10 cellular contexts compared by ENCODE assay signal in genomic region chr12:101414533-101415119, GRCh38. TPM values are rescaled to one million over a fixed set of nuclear protein-coding genes. Genes with fewer than 3 reads are reported as not detected.
DNase-seq lines count a peak whose midpoint lies in the region; ATAC-seq and TF ChIP-seq lines count a peak whose summit lies in the region.
"Had no signal": no experiment of that assay in that cellular context is flagged by ENCODE, and none has a peak within 500 bp of the region (broad histone marks: within the 10 kb centered on the region; RNA-seq: fewer than 3 reads in every experiment).

No MANE protein-coding gene starts in this region.

- H3K4me3 Mint-ChIP-seq in activated CD8-positive, alpha-beta T cell treated with anti-CD3 and anti-CD28 coated beads for 36 hours, result no peak overlapping the region
- H3K4me3 Mint-ChIP-seq: activated naive CD8-positive, alpha-beta T cell treated with anti-CD3 and anti-CD28 coated beads, Interleukin-2, amount 10 ng/mL, durations not matched to agents 7 days and 5 days; CD8-positive, alpha-beta memory T cell had no signal

- H3K4me3 ChIP-seq in HCT116 (replicated peaks in 1 of 2; ENCODE audit: low read depth in 1 of 2, low read length in 2 of 2), result no peak overlapping the region
- no peak overlapping the region for H3K4me3 ChIP-seq in spleen

- peaks cover 2% of the 10 kb centered on the region for H3K4me1 Mint-ChIP-seq in activated CD8-positive, alpha-beta T cell treated with anti-CD3 and anti-CD28 coated beads for 36 hours (ENCODE audit: low read depth)
- H3K4me1 Mint-ChIP-seq: activated naive CD8-positive, alpha-beta T cell treated with anti-CD3 and anti-CD28 coated beads, Interleukin-2, amount 10 ng/mL, durations not matched to agents 7 days and 5 days; CD8-positive, alpha-beta memory T cell had no signal

- peak; percentile 77 for ATAC-seq in HCT116
- ATAC-seq in activated CD8-positive, alpha-beta T cell treated with anti-CD3 and anti-CD28 coated beads for 36 hours, result no peak

- H3K9me2 ChIP-seq in HCT116 (ENCODE audit: insufficient read depth), result no peaks in the 10 kb centered on the region

- H3K9ac ChIP-seq in HCT116 (ENCODE audit: low read length), result no peak overlapping the region

- H3K36me3 ChIP-seq in HCT116 (ENCODE audit: control insufficient read depth in 1 of 2, insufficient read depth in 2 of 2, low read length in 2 of 2) (no peaks in the 10 kb centered on the region), spleen (no peaks in the 10 kb centered on the region)

- no peaks in the 10 kb centered on the region for H4K20me1 ChIP-seq in HCT116 (ENCODE audit: insufficient read depth)

- no peak overlapping the region for H3K27ac ChIP-seq in HCT116 (ENCODE audit: low read depth, low read length)
- H3K27ac ChIP-seq in spleen, result no peak overlapping the region

- no peak overlapping the region for H3K27ac Mint-ChIP-seq in activated CD8-positive, alpha-beta T cell treated with anti-CD3 and anti-CD28 coated beads for 36 hours
- H3K27ac Mint-ChIP-seq: activated naive CD8-positive, alpha-beta T cell treated with anti-CD3 and anti-CD28 coated beads, Interleukin-2, amount 10 ng/mL, durations not matched to agents 7 days and 5 days had no signal

- intact Hi-C loops in HCT116 (cut with micrococcal nuclease) (loop anchor here (1.0 to 10.0 kb wide), 6 partner anchors 345 to 1460 kb away; partner anchors contain the start of gene GNPTAB), spleen (cut with DNase I; ENCODE audit: low total_unique reads) (loop anchor here (5.0 to 10.0 kb wide), 2 partner anchors 350 to 423 kb away; no protein-coding TSS in a partner anchor)
- intact Hi-C loops in activated CD8-positive, alpha-beta T cell treated with anti-CD3 and anti-CD28 coated beads for 36 hours (cut with micrococcal nuclease), result loop anchor here (10.0 kb wide), 2 partner anchors 340 to 420 kb away; partner anchors contain the start of gene GNPTAB

- BruUV-seq in HCT116 (replicated peaks; lab: Mats Ljungman, UMichigan), result no TSS peak

- CTCF ChIA-PET in HCT116 (lab: Charles Lee), result interaction anchor here (0.8 to 1.2 kb wide), 7 partner anchors 341 to 425 kb away, joined by 3 to 11 read pairs (median 4); no protein-coding TSS in a partner anchor
- CTCF ChIA-PET in activated CD8-positive, alpha-beta T cell treated with anti-CD3 and anti-CD28 coated beads for 36 hours (lab: Charles Lee), result interaction anchor here (0.6 to 1.1 kb wide), 25 partner anchors 8 to 425 kb away, joined by 3 to 12 read pairs (median 3); partner anchors contain the start of gene GNPTAB

- TF ChIP-seq POLR2A in HCT116 (IDR thresholded peaks at IDR 0.05; ENCODE audit: borderline replicate concordance, extremely low read depth, insufficient read depth, insufficient read length), result no peak
- TF ChIP-seq POLR2A in spleen (IDR thresholded peaks at IDR 0.05), result no peak

- H3K79me2 ChIP-seq in HCT116 (ENCODE audit: insufficient read depth, low read length), result no peaks in the 10 kb centered on the region

- DNase-seq in NOMO-1 (lab: John Stamatoyannopoulos, UW; ENCODE audit: unreplicated experiment in 2 of 2) (peak; percentile 2 to 64), NOMO-1 treated with dmso at 0.1 percent for 144 hours (lab: John Stamatoyannopoulos, UW; ENCODE audit: unreplicated experiment) (no peak), HCT116 (ENCODE audit: low read depth, low spot score) (peak; percentile 73), NCI-H2196 (lab: John Stamatoyannopoulos, UW; ENCODE audit: unreplicated experiment) (peak; percentile 76), hepatic stellate cell (ENCODE audit: low spot score) (peak; percentile 32), spleen (no peak)
- peak; percentile 35 for DNase-seq in activated CD8-positive, alpha-beta T cell treated with anti-CD3 and anti-CD28 coated beads for 36 hours
- DNase-seq in stimulated activated CD4-positive, alpha-beta T cell treated with anti-CD3 and anti-CD28 coated beads, Interleukin-2, amount 100 ng/mL, for 48 hours, result no peak
- DNase-seq: activated naive CD8-positive, alpha-beta T cell treated with anti-CD3 and anti-CD28 coated beads, Interleukin-2, amount 10 ng/mL, durations not matched to agents 7 days and 5 days had no signal

- H3K4me2 ChIP-seq in HCT116 (ENCODE audit: low read length), result no peak overlapping the region

- H3K4me1 ChIP-seq in HCT116 (ENCODE audit: control insufficient read depth in 1 of 2, insufficient read depth in 2 of 2, low read length in 2 of 2) (peaks cover 15 to 20% of the 10 kb centered on the region in 2 experiments), spleen (peaks cover 0 to 4% (median 0%) of the 10 kb centered on the region in 6 donors)

- TF ChIP-seq CTCF in HCT116 (IDR thresholded peaks at IDR 0.05 in 2 of 3, conservative IDR thresholded peaks at IDR 0.05 in 1 of 3; ENCODE audit: borderline replicate concordance in 1 of 3, insufficient read depth in 1 of 3, low read depth in 2 of 3, low read length in 2 of 3), result peak; percentile 54 to 80 (median 71)
- TF ChIP-seq CTCF in activated CD8-positive, alpha-beta T cell treated with anti-CD3 and anti-CD28 coated beads for 36 hours (IDR thresholded peaks at IDR 0.05), result peak; percentile 82
- TF ChIP-seq CTCF in spleen (IDR thresholded peaks at IDR 0.05 in 8 of 11, conservative IDR thresholded peaks at IDR 0.05 in 3 of 11), result peak in 9 of 11 experiments; percentile 27 to 64 (median 53)

- H2AFZ ChIP-seq in HCT116 (ENCODE audit: low read depth, low read length, poor library complexity, severe bottlenecking), result peak overlapping the region; percentile 72

- RAD21 ChIA-PET in HCT116 (lab: Charles Lee; ENCODE audit: low non-redundant PET in 1 of 2, low total read pairs in 2 of 2, uncharacterized antibody in 2 of 2, unreplicated experiment in 2 of 2), result interaction anchor here in 1 of 2 experiments (0.9 kb wide), 1 partner anchor 426 kb away, joined by 3 read pairs; no protein-coding TSS in a partner anchor

- H3K36me3 Mint-ChIP-seq in activated CD8-positive, alpha-beta T cell treated with anti-CD3 and anti-CD28 coated beads for 36 hours (ENCODE audit: low read depth), result no peaks in the 10 kb centered on the region
- H3K36me3 Mint-ChIP-seq: activated naive CD8-positive, alpha-beta T cell treated with anti-CD3 and anti-CD28 coated beads, Interleukin-2, amount 10 ng/mL, durations not matched to agents 7 days and 5 days; CD8-positive, alpha-beta memory T cell had no signal

- peak; percentile 91 for TF ChIP-seq RAD21 in HCT116 (IDR thresholded peaks at IDR 0.05; ENCODE audit: low read depth)

- H3K27me3 ChIP-seq in HCT116 (ENCODE audit: insufficient read depth, low read length) (no peaks in the 10 kb centered on the region), spleen (replicated peaks in 1 of 7) (no peaks in the 10 kb centered on the region)

- WGBS in spleen, 5 donors, result 1 to 5% (median 3%) methylated on average over 2 of the region's 2 CpGs

- peaks cover 8% of the 10 kb centered on the region for H3K27me3 Mint-ChIP-seq in activated CD8-positive, alpha-beta T cell treated with anti-CD3 and anti-CD28 coated beads for 36 hours

- H3K9me3 ChIP-seq in HCT116 (ENCODE audit: control insufficient read depth in 1 of 2, insufficient read depth in 1 of 2, low read depth in 1 of 2, low read length in 2 of 2), result no peaks in the 10 kb centered on the region
- no peaks in the 10 kb centered on the region for H3K9me3 ChIP-seq in spleen

- H3K9me3 Mint-ChIP-seq in activated CD8-positive, alpha-beta T cell treated with anti-CD3 and anti-CD28 coated beads for 36 hours, result no peaks in the 10 kb centered on the region
- H3K9me3 Mint-ChIP-seq: activated naive CD8-positive, alpha-beta T cell treated with anti-CD3 and anti-CD28 coated beads, Interleukin-2, amount 10 ng/mL, durations not matched to agents 7 days and 5 days; CD8-positive, alpha-beta memory T cell had no signal

- POLR2A ChIA-PET in HCT116 (lab: Charles Lee), result no interaction called here
- POLR2A ChIA-PET in activated CD8-positive, alpha-beta T cell treated with anti-CD3 and anti-CD28 coated beads for 36 hours (lab: Charles Lee), result no interaction called here

TF ChIP-seq in HCT116, 20 proteins besides CTCF, POLR2A, EP300 and RAD21 (continues in another document):
- TF ChIP-seq ELF1 (IDR thresholded peaks at IDR 0.05; ENCODE audit: borderline replicate concordance, low read depth) (no peak), CBX3 (IDR thresholded peaks at IDR 0.05; ENCODE audit: low read depth) (no peak), ZNF274 (IDR thresholded peaks at IDR 0.05; ENCODE audit: low read depth, low read length) (no peak), MAX (IDR thresholded peaks at IDR 0.05) (no peak), CEBPB (IDR thresholded peaks at IDR 0.05; ENCODE audit: low read depth) (no peak), FOSL1 (IDR thresholded peaks at IDR 0.05; ENCODE audit: low read depth) (no peak)
- TF ChIP-seq, protein P1, sequence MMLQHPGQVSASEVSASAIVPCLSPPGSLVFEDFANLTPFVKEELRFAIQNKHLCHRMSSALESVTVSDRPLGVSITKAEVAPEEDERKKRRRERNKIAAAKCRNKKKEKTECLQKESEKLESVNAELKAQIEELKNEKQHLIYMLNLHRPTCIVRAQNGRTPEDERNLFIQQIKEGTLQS (IDR thresholded peaks at IDR 0.05), result no peak

RNA-seq across cellular contexts. Expression of gene ARL1, which starts 7.1 kb away (rescaled TPM):
- 76.0 TPM for total RNA-seq in HCT116 (2021; ENCODE audit: unreplicated experiment)
- polyA plus RNA-seq in HCT116 (2012), result 56.8 and 58.8 TPM in 2 replicates
- total RNA-seq in activated CD8-positive, alpha-beta T cell treated with anti-CD3 and anti-CD28 coated beads for 36 hours, result 10 to 100 TPM; 52.5 to 58.6 TPM
- total RNA-seq in spleen, result 10 to 100 TPM; 37.1 to 64.9 (median 46.2) TPM
- polyA plus RNA-seq in spleen, result 10 to 100 TPM; 12.3 to 20.0 (median 19.6) TPM

Comparison
In these comparisons a context has a peak if more than half of its experiments do, and no peak if none do; other contexts are left out.
1. DNase-seq: peak in NOMO-1 (2 of 2), HCT116 (single experiment), NCI-H2196 (single experiment), activated CD8-positive, alpha-beta T cell treated with anti-CD3 and anti-CD28 coated beads for 36 hours (single experiment) and hepatic stellate cell (single experiment); none in NOMO-1 treated with dmso at 0.1 percent for 144 hours (single experiment), spleen (single experiment) and stimulated activated CD4-positive, alpha-beta T cell treated with anti-CD3 and anti-CD28 coated beads, Interleukin-2, amount 100 ng/mL, for 48 hours (0 of 2).
2. Peak in every context shown above with its lines, with median percentiles within 50 percentile points of each other: CTCF ChIP-seq.